In the genomic region with DNA sequence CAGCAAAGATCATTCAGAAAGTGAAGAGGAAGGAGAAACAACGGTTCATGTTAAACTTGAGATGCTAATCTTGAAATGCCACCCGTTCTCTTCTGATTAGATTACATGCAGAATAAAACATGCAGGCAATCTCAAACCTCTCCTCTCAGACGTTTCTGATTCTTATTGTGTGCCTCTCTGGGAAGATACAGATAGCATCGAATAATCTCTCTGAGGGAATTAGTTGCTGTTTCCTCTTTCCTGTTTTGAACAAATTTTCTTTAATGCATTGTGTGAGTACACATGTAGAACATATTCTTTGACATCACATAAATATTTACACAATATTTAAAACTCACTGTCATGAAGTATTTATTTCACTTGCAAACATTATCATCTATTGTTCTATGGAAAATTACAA, we compare ENCODE assay signal across 23 cellular contexts.
DNase-seq lines count a peak whose midpoint lies in the region; ATAC-seq, FAIRE-seq and TF ChIP-seq lines count a peak whose summit lies in the region.
"Had no signal": no experiment of that assay in that cellular context is flagged by ENCODE, and none has a peak within 500 bp of the region (broad histone marks: within the 10 kb centered on the region; RNA-seq: fewer than 3 reads in every experiment).

No MANE protein-coding gene starts in this region.

- H3K4me2 ChIP-seq in endothelial cell of umbilical vein (ENCODE audit: insufficient read depth, low read length) (peak overlapping the region; percentile 61), parathyroid adenoma (ENCODE audit: low read length) (no peak overlapping the region)

- H3K4me1 ChIP-seq in Panc1 (ENCODE audit: control insufficient read depth, insufficient read depth, low read length) (peaks cover 54% of the 10 kb centered on the region), endothelial cell of umbilical vein (ENCODE audit: control insufficient read depth, extremely low read depth, insufficient read depth, low read length) (peaks cover 37% of the 10 kb centered on the region), parathyroid adenoma (peaks cover 39% of the 10 kb centered on the region)

- no peak for TF ChIP-seq POLR2A in endothelial cell of umbilical vein (IDR thresholded peaks at IDR 0.05; ENCODE audit: low read depth, low read length)

- no peaks in the 10 kb centered on the region for H3K9me3 Mint-ChIP-seq in Calu3 (ENCODE audit: low read depth, unreplicated experiment)
- H3K9me3 Mint-ChIP-seq: natural killer cell; stimulated activated memory B cell treated with anti-CD40 and anti-IgM and Interleukin-4, amounts not matched to agents 10 μg/mL and 1 μg/mL and 100 μg/mL, for 72 hours; T-cell had no signal

- H3K9ac ChIP-seq in endothelial cell of umbilical vein (replicated peaks; ENCODE audit: extremely low read depth, insufficient read depth, low read length), result peak overlapping the region; percentile 43
- H3K9ac ChIP-seq in parathyroid adenoma, result no peak overlapping the region

- no peak for DNase-seq in Calu3
- no peak for DNase-seq in Panc1 (ENCODE audit: low read depth, low spot score)
- peak; percentile 68 for DNase-seq in endothelial cell of umbilical vein (ENCODE audit: low read depth, low spot score)
- DNase-seq in activated CD4-positive, alpha-beta T cell treated with anti-CD3 and anti-CD28 coated beads for 4 hours, result no peak
- no peak for DNase-seq in activated T-cell treated with anti-CD3 and anti-CD28 coated beads, Interleukin-2, amount 50 U/mL, for 48 hours
- DNase-seq: activated CD4-positive, alpha-beta T cell treated with anti-CD3 and anti-CD28 coated beads for 1 hour; activated gamma-delta T cell treated with Interleukin-2 at 50 U/mL for 16 hours; activated T-cell treated with anti-CD3 and anti-CD28 coated beads, Interleukin-2, amount 50 U/mL, for 1 hour; CD4-positive, CD25-positive, alpha-beta regulatory T cell; erythroblast; natural killer cell; stimulated activated CD4-positive, alpha-beta T cell treated with anti-CD3 and anti-CD28 coated beads, Interleukin-4, amount 100 ng/mL, for 1 hour; T-cell had no signal

- no peaks in the 10 kb centered on the region for H3K27me3 Mint-ChIP-seq in Calu3 (ENCODE audit: unreplicated experiment)
- H3K27me3 Mint-ChIP-seq: CD4-positive, CD25-positive, alpha-beta regulatory T cell; stimulated activated memory B cell treated with anti-CD40 and anti-IgM and Interleukin-4, amounts not matched to agents 10 μg/mL and 1 μg/mL and 100 μg/mL, for 72 hours; T-cell had no signal

- peaks cover 17% of the 10 kb centered on the region for H3K36me3 Mint-ChIP-seq in Calu3 (ENCODE audit: insufficient read depth, unreplicated experiment)
- H3K36me3 Mint-ChIP-seq: CD4-positive, CD25-positive, alpha-beta regulatory T cell; natural killer cell; stimulated activated memory B cell treated with anti-CD40 and anti-IgM and Interleukin-4, amounts not matched to agents 10 μg/mL and 1 μg/mL and 100 μg/mL, for 72 hours had no signal

- H3K9me1 ChIP-seq in endothelial cell of umbilical vein (replicated peaks; ENCODE audit: control insufficient read depth, extremely low read depth, insufficient read depth, low read length), result no peaks in the 10 kb centered on the region

- H3K4me1 Mint-ChIP-seq in Calu3 (ENCODE audit: low read depth, unreplicated experiment), result peaks cover 81% of the 10 kb centered on the region

- H3K79me2 ChIP-seq in endothelial cell of umbilical vein (ENCODE audit: control insufficient read depth, insufficient read depth, low read length) (no peaks in the 10 kb centered on the region), parathyroid adenoma (peaks cover 15% of the 10 kb centered on the region)

- no peaks in the 10 kb centered on the region for H3K27me3 ChIP-seq in Panc1 (ENCODE audit: control insufficient read depth, insufficient read depth, low read length)
- no peaks in the 10 kb centered on the region for H3K27me3 ChIP-seq in endothelial cell of umbilical vein (ENCODE audit: control insufficient read depth in 2 of 2, insufficient read depth in 2 of 2, low read length in 2 of 2)
- no peaks in the 10 kb centered on the region for H3K27me3 ChIP-seq in parathyroid adenoma (ENCODE audit: control insufficient read depth, insufficient read depth, low read length)
- H3K27me3 ChIP-seq: body of pancreas, gastrocnemius medialis, left lung, ovary, right atrium auricular region, suprapubic skin had no signal

- in situ Hi-C loops in Panc1 (cut with HindIII; ENCODE audit: low pct_unique_long_range_greater_than_20kb, low sequenced_read_pairs), result no loop called here

- CTCF ChIA-PET in Calu3 (lab: Charles Lee) (interaction anchor here (2.3 kb wide), 1 partner anchor 26 kb away, joined by 6 read pairs; no protein-coding TSS in a partner anchor), Panc1 (lab: Charles Lee) (no interaction called here), endothelial cell of umbilical vein (lab: Charles Lee) (interaction anchor here (1.0 to 1.5 kb wide), 3 partner anchors 22 to 28 kb away, joined by 3 to 7 read pairs (median 3); no protein-coding TSS in a partner anchor)

- intact Hi-C loops in Calu3 (cut with micrococcal nuclease; ENCODE audit: unreplicated experiment) (loop anchor here (2.0 kb wide), 1 partner anchor 28 kb away; no protein-coding TSS in a partner anchor), Panc1 (cut with micrococcal nuclease; ENCODE audit: unreplicated experiment) (no loop called here), endothelial cell of umbilical vein (cut with micrococcal nuclease) (loop anchor here (1.0 kb wide), 3 partner anchors 26 to 322 kb away; no protein-coding TSS in a partner anchor)

- no peak for TF ChIP-seq CTCF in Calu3 (IDR thresholded peaks at IDR 0.05; ENCODE audit: unreplicated experiment)
- no peak for TF ChIP-seq CTCF in Panc1 (IDR thresholded peaks at IDR 0.05)
- no peak for TF ChIP-seq CTCF in endothelial cell of umbilical vein (IDR thresholded peaks at IDR 0.05; ENCODE audit: extremely low read depth in 1 of 2, insufficient read depth in 1 of 2, low read depth in 1 of 2, low read length in 2 of 2)
- TF ChIP-seq CTCF in parathyroid adenoma (IDR thresholded peaks at IDR 0.05), result no peak

- peak; percentile 82 for FAIRE-seq in endothelial cell of umbilical vein (lab: Jason Lieb, UNC)
- FAIRE-seq: urothelium cell line had no signal

- dilution Hi-C loops in endothelial cell of umbilical vein (cut with MboI; ENCODE audit: extremely low pct_ligation_motif_present, low sequenced_read_pairs), result no loop called here

- H3K27ac Mint-ChIP-seq in Calu3 (ENCODE audit: unreplicated experiment), result peak overlapping the region; percentile 92
- H3K27ac Mint-ChIP-seq: natural killer cell; stimulated activated memory B cell treated with anti-CD40 and anti-IgM and Interleukin-4, amounts not matched to agents 10 μg/mL and 1 μg/mL and 100 μg/mL, for 72 hours; T-cell had no signal

- H3K27ac ChIP-seq in Panc1 (ENCODE audit: low read length) (peak overlapping the region; percentile 83), endothelial cell of umbilical vein (ENCODE audit: insufficient read depth, low read depth, low read length) (peak overlapping the region; percentile 80), parathyroid adenoma (peak overlapping the region; percentile 55)
- H3K27ac ChIP-seq: body of pancreas, ovary had no signal

- no peaks in the 10 kb centered on the region for H3K9me3 ChIP-seq in Panc1 (ENCODE audit: control insufficient read depth, insufficient read depth, low read depth, low read length)
- H3K9me3 ChIP-seq in endothelial cell of umbilical vein (replicated peaks; ENCODE audit: control insufficient read depth, insufficient read depth, low read length), result no peaks in the 10 kb centered on the region
- H3K9me3 ChIP-seq in parathyroid adenoma (ENCODE audit: control insufficient read depth, low read length), result no peaks in the 10 kb centered on the region
- H3K9me3 ChIP-seq: body of pancreas, gastrocnemius medialis, left lung, ovary, right atrium auricular region, suprapubic skin had no signal

- peak overlapping the region in 1 of 2 experiments; percentile 0; a peak in 1 of 4 replicates for H3K4me3 ChIP-seq in Panc1 (ENCODE audit: low read depth in 2 of 2, low read length in 2 of 2)
- H3K4me3 ChIP-seq in endothelial cell of umbilical vein (replicated peaks in 1 of 3; ENCODE audit: insufficient read depth in 1 of 3, low read depth in 1 of 3, low read length in 3 of 3), result peak overlapping the region in 1 of 3 experiments; percentile 3
- H3K4me3 ChIP-seq in parathyroid adenoma (ENCODE audit: low read depth, low read length), result no peak overlapping the region
- H3K4me3 ChIP-seq: body of pancreas, gastrocnemius medialis, left lung, ovary, right atrium auricular region, suprapubic skin had no signal

- no peak overlapping the region for H2AFZ ChIP-seq in endothelial cell of umbilical vein (ENCODE audit: low read depth, low read length)
- no peak overlapping the region for H2AFZ ChIP-seq in parathyroid adenoma

- ATAC-seq in Panc1 (no peak), HG02981 (IDR thresholded peaks at IDR 0.05; ENCODE audit: unreplicated experiment) (no peak)
- ATAC-seq: body of pancreas; natural killer cell; stimulated activated memory B cell treated with anti-CD40 and anti-IgM and Interleukin-4, amounts not matched to agents 10 μg/mL and 1 μg/mL and 100 μg/mL, for 72 hours; T-cell had no signal

- POLR2A ChIA-PET in Panc1 (lab: Charles Lee), result no interaction called here
- POLR2A ChIA-PET in endothelial cell of umbilical vein (lab: Charles Lee), result no interaction called here

- H3K4me3 Mint-ChIP-seq in Calu3 (ENCODE audit: low read depth, unreplicated experiment), result no peak overlapping the region
- H3K4me3 Mint-ChIP-seq: natural killer cell; stimulated activated memory B cell treated with anti-CD40 and anti-IgM and Interleukin-4, amounts not matched to agents 10 μg/mL and 1 μg/mL and 100 μg/mL, for 72 hours; T-cell had no signal

- BruUV-seq in Calu3 (replicated peaks; lab: Mats Ljungman, UMichigan), result no TSS peak
- no TSS peak for BruUV-seq in Panc1 (replicated peaks; lab: Mats Ljungman, UMichigan)
- BruUV-seq in endothelial cell of umbilical vein (replicated peaks; lab: Mats Ljungman, UMichigan), result no TSS peak

- H3K36me3 ChIP-seq in Panc1 (ENCODE audit: control insufficient read depth, insufficient read depth, low read length) (no peaks in the 10 kb centered on the region), endothelial cell of umbilical vein (ENCODE audit: control insufficient read depth in 2 of 2, extremely low read depth in 1 of 2, insufficient read depth in 2 of 2, low read length in 2 of 2) (no peaks in the 10 kb centered on the region), parathyroid adenoma (ENCODE audit: control insufficient read depth, insufficient read depth, low read length) (no peaks in the 10 kb centered on the region)
- H3K36me3 ChIP-seq: gastrocnemius medialis, left lung, ovary, right atrium auricular region, suprapubic skin had no signal

- H4K20me1 ChIP-seq in endothelial cell of umbilical vein (replicated peaks; ENCODE audit: control insufficient read depth, extremely low read depth, insufficient read depth, low read length), result no peaks in the 10 kb centered on the region

TF ChIP-seq in endothelial cell of umbilical vein, 7 proteins besides CTCF, POLR2A, EP300 and RAD21:
- peak; percentile 86 for TF ChIP-seq GATA2 (IDR thresholded peaks at IDR 0.05; ENCODE audit: insufficient read depth, insufficient read length, low read depth, low read length)
- peak; percentile 37 for TF ChIP-seq JUN (IDR thresholded peaks at IDR 0.05; ENCODE audit: borderline replicate concordance, insufficient read depth, insufficient read length, low read depth)
- no peak for TF ChIP-seq EZH2 (IDR thresholded peaks at IDR 0.05; ENCODE audit: borderline replicate concordance, low read depth, low read length, severe bottlenecking)
